In the genomic region with DNA sequence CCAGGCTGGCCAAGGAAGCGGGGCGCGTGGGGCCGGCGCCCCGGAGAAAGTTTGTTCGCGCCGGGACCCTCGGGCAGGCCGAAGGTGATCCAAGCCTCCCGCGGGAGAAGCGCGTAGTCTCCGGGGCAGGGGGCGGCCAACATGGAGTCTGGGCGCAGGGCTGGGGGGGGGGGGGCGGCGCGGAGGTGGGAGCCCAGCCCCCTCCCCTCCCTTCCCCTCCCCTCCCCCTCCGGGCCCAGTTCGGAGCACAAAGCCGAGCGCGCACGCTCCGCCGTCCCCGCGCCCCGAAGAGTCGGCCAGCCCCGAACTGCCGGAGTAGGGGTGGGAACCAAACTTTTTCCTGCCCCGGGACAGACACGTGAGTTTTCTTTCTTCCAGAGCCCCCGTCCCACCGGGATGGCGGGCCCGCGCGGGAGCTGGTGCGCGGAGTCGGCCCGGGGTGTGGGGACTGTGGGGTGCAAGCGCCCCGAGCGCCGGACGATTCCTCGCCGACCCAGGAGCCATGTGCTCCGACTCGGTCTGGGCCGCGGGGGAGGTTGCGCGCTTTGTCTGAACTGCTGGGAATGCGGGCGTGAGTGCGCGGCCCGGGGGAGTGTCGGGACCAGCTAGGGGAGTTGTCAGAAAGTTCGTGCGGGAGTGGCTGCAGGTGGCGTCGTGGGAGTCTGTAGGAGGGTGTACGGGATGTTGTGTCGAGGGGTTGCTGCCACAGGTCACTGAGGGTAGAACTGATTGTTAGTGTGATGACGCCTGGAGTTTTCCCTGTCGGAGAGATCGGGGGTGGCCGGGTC, we compare ENCODE assay signal across 8 cellular contexts. TPM values are rescaled to one million over a fixed set of nuclear protein-coding genes. Genes with fewer than 3 reads are reported as not detected.
A peak's percentile ranks its signal among the peaks of the same experiment; 100 is the strongest.
DNase-seq lines count a peak whose midpoint lies in the region; ATAC-seq and TF ChIP-seq lines count a peak whose summit lies in the region.

No MANE protein-coding gene starts in this region.

- peak; percentile 2 for ATAC-seq in central memory CD8-positive, alpha-beta T cell (replicated peaks; ENCODE audit: extremely low read depth, poor library complexity, severe bottlenecking)
- ATAC-seq in left lung (peak; percentile 41), GM18502 (IDR thresholded peaks at IDR 0.05; ENCODE audit: poor library complexity, unreplicated experiment) (no peak), GM18870 (IDR thresholded peaks at IDR 0.05; ENCODE audit: unreplicated experiment) (no peak)

- intact Hi-C loops in left lung (cut with DNase I), result no loop called here

- peaks cover 34% of the 10 kb centered on the region for H3K4me1 Mint-ChIP-seq in central memory CD8-positive, alpha-beta T cell

- no peaks in the 10 kb centered on the region for H3K9me3 Mint-ChIP-seq in central memory CD8-positive, alpha-beta T cell

- H3K36me3 ChIP-seq in left lung, result peaks cover 0 to 10% of the 10 kb centered on the region in 2 donors

- peaks cover 35% of the 10 kb centered on the region for H3K36me3 Mint-ChIP-seq in central memory CD8-positive, alpha-beta T cell (ENCODE audit: insufficient read depth)

- H3K9me3 ChIP-seq in left lung, result no peaks in the 10 kb centered on the region

- DNase-seq in D341Med (ENCODE audit: low spot score) (peak; percentile 73), left lung (peak; percentile 58 to 87)
- no peak for DNase-seq in Jurkat, Clone E6-1 (ENCODE audit: low read depth, low spot score)
- peak; percentile 27 to 34 for DNase-seq in central memory CD8-positive, alpha-beta T cell (ENCODE audit: low spot score in 2 of 2)
- peak in 2 of 3 experiments; percentile 18 to 59 for DNase-seq in stimulated activated CD4-positive, alpha-beta T cell treated with anti-CD3 and anti-CD28 coated beads, TNF-alpha, amount 100 ng/mL, for 24 hours (ENCODE audit: low read depth in 3 of 3)

- peaks cover 4 to 22% of the 10 kb centered on the region in 2 donors for H3K4me1 ChIP-seq in left lung

- H3K27me3 Mint-ChIP-seq in central memory CD8-positive, alpha-beta T cell, result no peaks in the 10 kb centered on the region

- H3K4me3 ChIP-seq in Jurkat, Clone E6-1 (ENCODE audit: low read length), result peak overlapping the region; percentile 78
- H3K4me3 ChIP-seq in left lung, result peak overlapping the region; percentile 72 to 83

- peak overlapping the region; percentile 84 for H3K4me3 Mint-ChIP-seq in central memory CD8-positive, alpha-beta T cell

- TF ChIP-seq CTCF in VCaP (conservative IDR thresholded peaks at IDR 0.05), result no peak
- no peak for TF ChIP-seq CTCF in left lung (IDR thresholded peaks at IDR 0.05)

- peak overlapping the region; percentile 93 for H3K27ac Mint-ChIP-seq in central memory CD8-positive, alpha-beta T cell (ENCODE audit: low read depth)

- peaks cover 0 to 18% of the 10 kb centered on the region in 2 donors for H3K27me3 ChIP-seq in left lung

- H3K27ac ChIP-seq in VCaP (peak overlapping the region; percentile 75), left lung (peak overlapping the region; percentile 83 to 90)

RNA-seq across cellular contexts. Expression of a gene that starts 1.1 kb away (rescaled TPM):
- 9.4 TPM for polyA plus RNA-seq in Jurkat, Clone E6-1 (2012; ENCODE audit: insufficient read depth, insufficient read length)
- total RNA-seq in left lung, result 10 to 100 TPM; 11.2 to 11.5 TPM

RNA-seq across cellular contexts. Expression of a gene that starts 31.1 kb away (rescaled TPM):
- polyA plus RNA-seq in Jurkat, Clone E6-1 (2012; ENCODE audit: insufficient read depth, insufficient read length), result 101 TPM
- 100 to 1,000 TPM in 1 of 2 donors, 10 to 100 TPM in 1; 99.0 to 167 TPM for total RNA-seq in left lung

RNA-seq across cellular contexts. Expression of a gene that starts 33.2 kb away (rescaled TPM):
- not detected for polyA plus RNA-seq in Jurkat, Clone E6-1 (2012; ENCODE audit: insufficient read depth, insufficient read length)
- total RNA-seq in left lung, result 100 to 1,000 TPM; 319 to 344 TPM

Comparison
In these comparisons a context has a peak if more than half of its experiments do, and no peak if none do; other contexts are left out.
1. ATAC-seq: peak in central memory CD8-positive, alpha-beta T cell (single experiment) and left lung (single experiment); none in GM18502 (single experiment) and GM18870 (single experiment).